Comparison of ENCODE assay signal across 22 cellular contexts in genomic region chr22:46136539-46137217, GRCh38. TPM values are rescaled to one million over a fixed set of nuclear protein-coding genes. Genes with fewer than 3 reads are reported as not detected.
DNase-seq lines count a peak whose midpoint lies in the region; ATAC-seq, FAIRE-seq and TF ChIP-seq lines count a peak whose summit lies in the region.
"Had no signal": no experiment of that assay in that cellular context is flagged by ENCODE, and none has a peak within 500 bp of the region (broad histone marks: within the 10 kb centered on the region; RNA-seq: fewer than 3 reads in every experiment).

No MANE protein-coding gene starts in this region.

- WGBS in H1 (ENCODE audit: extremely low coverage in 1 of 2, insufficient coverage in 1 of 2, insufficient read length in 1 of 2, insufficient replicate concordance in 2 of 2, low coverage in 1 of 2, low lambda C conversion rate in 2 of 2, missing lambda C conversion rate in 1 of 2), 2 experiments, result 89% methylated on average over 23 of the region's 23 CpGs; no CpG with 5 or more reads in 1 of the 2 experiments
- no CpG with 5 or more reads among the region's 23 CpGs for WGBS in neuronal stem cell (ENCODE audit: extremely low coverage in 2 of 2, insufficient read length in 2 of 2, insufficient replicate concordance in 1 of 2), 2 donors

- H2BK15ac ChIP-seq in H1 (ENCODE audit: low read length) (no peak overlapping the region), neuronal stem cell (ENCODE audit: low read length) (no peak overlapping the region)

- ATAC-seq in Right ventricle myocardium superior (ENCODE audit: poor library complexity), result no peak

- H3K36me3 Mint-ChIP-seq in progenitor cell of endocrine pancreas (ENCODE audit: insufficient read depth) (no peaks in the 10 kb centered on the region), type B pancreatic cell (no peaks in the 10 kb centered on the region)
- H3K36me3 Mint-ChIP-seq: CD8-positive, alpha-beta memory T cell had no signal

- H4K91ac ChIP-seq in H1 (replicated peaks; ENCODE audit: insufficient read length, low read length) (no peak overlapping the region), neuronal stem cell (ENCODE audit: low read depth, low read length, poor library complexity) (no peak overlapping the region)

- H3K4me3 Mint-ChIP-seq in progenitor cell of endocrine pancreas (ENCODE audit: low read depth) (no peak overlapping the region), type B pancreatic cell (no peak overlapping the region)
- H3K4me3 Mint-ChIP-seq: CD8-positive, alpha-beta memory T cell had no signal

- no peak overlapping the region for H3K4me2 ChIP-seq in H1 (ENCODE audit: insufficient read depth in 1 of 2, low read depth in 2 of 2, low read length in 2 of 2)
- H3K4me2 ChIP-seq in neuronal stem cell (ENCODE audit: insufficient read depth, low read length, poor library complexity, severe bottlenecking), result no peak overlapping the region

- H3K9me3 ChIP-seq in cardiac muscle cell (ENCODE audit: low read depth) (no peaks in the 10 kb centered on the region), H1 (ENCODE audit: insufficient read depth in 2 of 2, low read depth in 1 of 2, low read length in 1 of 2) (no peaks in the 10 kb centered on the region), neuronal stem cell (replicated peaks in 1 of 2; ENCODE audit: control insufficient read depth in 2 of 2, insufficient read depth in 1 of 2, low read depth in 1 of 2, low read length in 2 of 2) (no peaks in the 10 kb centered on the region)

- H2BK5ac ChIP-seq in H1 (ENCODE audit: low read depth, low read length), result peak overlapping the region; percentile 30; the same call in 1 of the 2 replicates
- H2BK5ac ChIP-seq in neuronal stem cell (ENCODE audit: low read length), result no peak overlapping the region

- no peak overlapping the region for H2AFZ ChIP-seq in H1 (ENCODE audit: low read length)
- H2AFZ ChIP-seq in neuronal stem cell (ENCODE audit: low read length), result peak overlapping the region; percentile 51

- H3K36me3 ChIP-seq in cardiac muscle cell (no peaks in the 10 kb centered on the region), H1 (ENCODE audit: control insufficient read depth in 2 of 4, insufficient read depth in 4 of 4, low read length in 3 of 4) (no peaks in the 10 kb centered on the region), neuronal stem cell (replicated peaks in 1 of 2; ENCODE audit: control insufficient read depth in 2 of 2, insufficient read depth in 2 of 2, low read length in 2 of 2) (no peaks in the 10 kb centered on the region)

- H3K4me3 ChIP-seq in cardiac muscle cell (no peak overlapping the region), H1 (ENCODE audit: extremely low read depth in 1 of 4, insufficient read depth in 2 of 4, low read depth in 3 of 4, low read length in 4 of 4) (no peak overlapping the region), neuronal stem cell (ENCODE audit: low read length in 2 of 2) (peak overlapping the region in 1 of 2 donors; percentile 56)

- no peaks in the 10 kb centered on the region for H3K79me2 ChIP-seq in H1 (ENCODE audit: control insufficient read depth in 1 of 2, insufficient read depth in 2 of 2, low read length in 2 of 2)

- no peak overlapping the region for H2BK120ac ChIP-seq in H1 (replicated peaks; ENCODE audit: low read depth, low read length)
- H2BK120ac ChIP-seq in neuronal stem cell (ENCODE audit: low read depth, low read length), result no peak overlapping the region

- no peak overlapping the region for H3K56ac ChIP-seq in H1 (replicated peaks; ENCODE audit: insufficient read length, low read depth, low read length)

- no peaks in the 10 kb centered on the region for H3K23me2 ChIP-seq in H1 (ENCODE audit: low read depth, low read length)

- H3K9me3 Mint-ChIP-seq in progenitor cell of endocrine pancreas (ENCODE audit: low read depth), result no peaks in the 10 kb centered on the region
- no peaks in the 10 kb centered on the region for H3K9me3 Mint-ChIP-seq in type B pancreatic cell
- H3K9me3 Mint-ChIP-seq: CD8-positive, alpha-beta memory T cell had no signal

- DNase-seq in cardiac muscle cell (ENCODE audit: low read depth in 1 of 2, low spot score in 1 of 2) (peak in 1 of 2 donors; percentile 32), Right ventricle myocardium superior (no peak), H1 (ENCODE audit: low read depth in 1 of 2, low spot score in 2 of 2) (no peak), neuronal stem cell (ENCODE audit: low spot score) (no peak), progenitor cell of endocrine pancreas (ENCODE audit: low spot score, unreplicated experiment) (no peak), GF-D8 (lab: John Stamatoyannopoulos, UW) (no peak), type B pancreatic cell (ENCODE audit: extremely low spot score, unreplicated experiment) (no peak)
- DNase-seq: 8988T; Calu3; CD8-positive, alpha-beta memory T cell; KBM-7; MM.1S; NCI-H1048; NCI-H1417 treated with DMSO at 0.1 percent for 48 hours; NCI-H187; NCI-H446; NCI-H526; OCI-M1 had no signal

- CTCF ChIA-PET in H1 (lab: Charles Lee; ENCODE audit: partially characterized antibody), result interaction anchor here (0.8 kb wide), 1 partner anchor 175 kb away, joined by 3 read pairs; no protein-coding TSS in a partner anchor

- H3K27me3 Mint-ChIP-seq in progenitor cell of endocrine pancreas (peaks cover 2% of the 10 kb centered on the region), type B pancreatic cell (no peaks in the 10 kb centered on the region)
- H3K27me3 Mint-ChIP-seq: CD8-positive, alpha-beta memory T cell had no signal

- H3K27ac Mint-ChIP-seq in progenitor cell of endocrine pancreas, result no peak overlapping the region
- no peak overlapping the region for H3K27ac Mint-ChIP-seq in type B pancreatic cell

- no peak overlapping the region; the same call in 1 of the 2 replicates for H2AK5ac ChIP-seq in H1 (ENCODE audit: low read depth, low read length)
- H2AK5ac ChIP-seq in neuronal stem cell (ENCODE audit: low read depth, low read length), result peak overlapping the region; percentile 11

- no peak for TF ChIP-seq POLR2A in H1 (IDR thresholded peaks at IDR 0.05; ENCODE audit: control extremely low read depth in 1 of 2, low read depth in 2 of 2, low read length in 2 of 2)

- no peak for TF ChIP-seq RAD21 in H1 (IDR thresholded peaks at IDR 0.05 in 1 of 2, conservative IDR thresholded peaks at IDR 0.05 in 1 of 2; ENCODE audit: low read depth in 2 of 2, low read length in 2 of 2)

- no peaks in the 10 kb centered on the region for H3K27me3 ChIP-seq in cardiac muscle cell
- H3K27me3 ChIP-seq in H1 (replicated peaks in 1 of 4; ENCODE audit: control insufficient read depth in 3 of 4, extremely low read depth in 1 of 4, insufficient read depth in 3 of 4, low read length in 3 of 4), result no peaks in the 10 kb centered on the region
- H3K27me3 ChIP-seq in neuronal stem cell (ENCODE audit: control insufficient read depth in 3 of 3, insufficient read depth in 3 of 3, low read depth in 1 of 3, low read length in 3 of 3), result peaks cover 0 to 12% (median 1%) of the 10 kb centered on the region in 3 experiments

- H3K27ac ChIP-seq in cardiac muscle cell (peak overlapping the region; percentile 63), H1 (ENCODE audit: low read depth, low read length) (no peak overlapping the region), neuronal stem cell (replicated peaks; ENCODE audit: low read length) (no peak overlapping the region)
- H3K27ac ChIP-seq: C4-2B had no signal

- peaks cover 0 to 3% of the 10 kb centered on the region in 2 experiments for H4K20me1 ChIP-seq in H1 (replicated peaks in 1 of 2; ENCODE audit: control insufficient read depth in 1 of 2, insufficient read depth in 2 of 2, low read length in 2 of 2)

- H4K8ac ChIP-seq in H1 (ENCODE audit: extremely low read depth, insufficient read depth, low read length) (no peak overlapping the region), neuronal stem cell (ENCODE audit: low read depth, low read length) (no peak overlapping the region)

- H4K5ac ChIP-seq in H1 (ENCODE audit: insufficient read length, low read depth, low read length), result peak overlapping the region; percentile 31

- H3K9ac ChIP-seq in H1 (replicated peaks in 1 of 4; ENCODE audit: extremely low read depth in 1 of 4, low read depth in 3 of 4, low read length in 3 of 4) (no peak overlapping the region), neuronal stem cell (ENCODE audit: low read depth, low read length, poor library complexity) (no peak overlapping the region)

- H3K23ac ChIP-seq in H1 (ENCODE audit: insufficient read length) (no peak overlapping the region), neuronal stem cell (ENCODE audit: low read depth, low read length, poor library complexity) (no peak overlapping the region)

- peaks cover 15% of the 10 kb centered on the region for H3K4me1 ChIP-seq in cardiac muscle cell (ENCODE audit: low read depth)
- no peaks in the 10 kb centered on the region; a peak in 1 of 7 replicates for H3K4me1 ChIP-seq in H1 (replicated peaks in 1 of 4; ENCODE audit: control insufficient read depth in 3 of 4, insufficient read depth in 4 of 4, low read length in 3 of 4)
- H3K4me1 ChIP-seq in neuronal stem cell (ENCODE audit: control insufficient read depth in 2 of 2, insufficient read depth in 1 of 2, low read depth in 1 of 2, low read length in 2 of 2), result peaks cover 0 to 17% of the 10 kb centered on the region in 2 donors

- no peak for FAIRE-seq in H1 (lab: Jason Lieb, UNC)
- FAIRE-seq: G401.6, GM18507, RCC 7860 had no signal

- H2BK20ac ChIP-seq in H1 (ENCODE audit: low read length), result no peak overlapping the region

- H3K14ac ChIP-seq in H1 (ENCODE audit: insufficient read length) (no peak overlapping the region), neuronal stem cell (ENCODE audit: low read length) (peak overlapping the region; percentile 3)

- intact Hi-C loops in Right ventricle myocardium superior (cut with DNase I), result no loop called here

- no peak for TF ChIP-seq EP300 in H1 (IDR thresholded peaks at IDR 0.05; ENCODE audit: borderline replicate concordance in 1 of 2, low read depth in 2 of 2, low read length in 2 of 2)

- peaks cover 1% of the 10 kb centered on the region for H3K4me1 Mint-ChIP-seq in progenitor cell of endocrine pancreas (ENCODE audit: low read depth)
- peaks cover 3% of the 10 kb centered on the region for H3K4me1 Mint-ChIP-seq in type B pancreatic cell (ENCODE audit: unreplicated experiment)

- H2BK12ac ChIP-seq in H1 (ENCODE audit: low read depth, low read length), result 0 out of 2 replicates have a peak overlapping the region, but pooled peaks have one; percentile 90
- no peak overlapping the region for H2BK12ac ChIP-seq in neuronal stem cell (ENCODE audit: low read length)

- H3K4ac ChIP-seq in H1 (replicated peaks; ENCODE audit: insufficient read length, low read depth, low read length) (no peak overlapping the region), neuronal stem cell (ENCODE audit: low read length) (no peak overlapping the region)

- H3K79me1 ChIP-seq in H1 (ENCODE audit: low read depth, low read length) (no peaks in the 10 kb centered on the region), neuronal stem cell (ENCODE audit: low read depth, low read length) (peaks cover under 1% of the 10 kb centered on the region)

- H3K18ac ChIP-seq in H1 (ENCODE audit: extremely low read depth, low read length) (no peak overlapping the region), neuronal stem cell (ENCODE audit: low read length) (no peak overlapping the region)

- POLR2A ChIA-PET in H1 (lab: Charles Lee; ENCODE audit: partially characterized antibody), result no interaction called here

- no peak for TF ChIP-seq CTCF in cardiac muscle cell (IDR thresholded peaks at IDR 0.05; ENCODE audit: low read depth, low read length)
- no peak for TF ChIP-seq CTCF in H1 (IDR thresholded peaks at IDR 0.05; ENCODE audit: control extremely low read depth in 1 of 3, insufficient read depth in 1 of 3, low read depth in 1 of 3, low read length in 3 of 3)
- TF ChIP-seq CTCF in progenitor cell of endocrine pancreas (IDR thresholded peaks at IDR 0.05; ENCODE audit: unreplicated experiment), result no peak
- TF ChIP-seq CTCF in type B pancreatic cell (conservative IDR thresholded peaks at IDR 0.05), result no peak

RNA-seq across cellular contexts. Expression of gene PPARA, which starts 13.6 kb away (rescaled TPM):
- total RNA-seq in cardiac muscle cell (22.6 and 25.1 TPM in 2 replicates), Right ventricle myocardium superior (66.1 TPM), progenitor cell of endocrine pancreas (33.5 and 33.6 TPM in 2 replicates), type B pancreatic cell (ENCODE audit: low replicate concordance) (22.7 and 22.9 TPM in 2 replicates)
- polyA plus RNA-seq in cardiac muscle cell (11.8 and 12.2 TPM in 2 replicates), H1 (2011; rRNA removed) (3.1 and 3.3 TPM in 2 replicates)
- 8.2 and 10.0 TPM in 2 replicates for total RNA-seq in H1 (2021; fragmentation: NEBNext Ultra II Directional; extraction: Animal tissue kit (Norgen Biotek cat#: 25700))
- polyA plus RNA-seq in H1 (2011; cell fraction: cytosol; rRNA removed), result 3.6 TPM
- polyA plus RNA-seq in H1 (2011; cell fraction: nucleus; rRNA removed), result 9.9 TPM
- 3.8 to 4.8 TPM (median 4.5 TPM) in 4 replicates for polyA plus RNA-seq in H1 (2012, experiment 1 of 2)
- polyA plus RNA-seq in H1 (2012, experiment 2 of 2), result 3.1 TPM
- polyA plus RNA-seq in H1 (2013, experiment 1 of 2), result 3.9 TPM
- polyA plus RNA-seq in H1 (2013, experiment 2 of 2), result 3.4 TPM
- 6.5 and 7.4 TPM in 2 replicates for polyA minus RNA-seq in H1 (2011; rRNA and poly(A)+ RNA removed)
- 3.2 TPM for polyA minus RNA-seq in H1 (2011; cell fraction: cytosol; rRNA and poly(A)+ RNA removed)
- 14.7 TPM for polyA minus RNA-seq in H1 (2011; cell fraction: nucleus; rRNA and poly(A)+ RNA removed)
- 4.4 TPM for polyA plus RNA-seq in neuronal stem cell (2013, experiment 1 of 2)
- polyA plus RNA-seq in neuronal stem cell (2013, experiment 2 of 2), result 4.3 TPM
